1 cellular context compared by ENCODE assay signal in the genomic region with DNA sequence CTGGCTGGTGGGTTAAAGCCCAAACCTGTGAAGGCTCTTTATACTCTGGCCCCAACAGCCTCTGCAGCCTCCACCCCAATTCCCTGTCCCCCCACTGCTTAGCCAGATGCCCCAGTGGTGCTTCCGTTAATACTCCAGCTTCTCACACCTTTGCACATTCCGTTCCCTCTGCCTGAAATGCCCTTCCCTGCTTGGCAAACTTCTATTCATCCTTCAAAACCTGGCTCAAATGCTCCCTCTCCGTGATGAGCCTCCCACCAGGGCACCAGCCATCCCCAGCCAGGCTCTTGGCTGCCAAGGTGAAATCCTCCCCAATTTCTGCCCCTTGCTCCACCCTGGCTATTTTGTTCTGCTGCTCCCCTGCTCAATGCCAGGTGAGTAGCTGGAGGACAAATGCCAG.
TF ChIP-seq lines count a peak whose summit lies in the region.

No MANE protein-coding gene starts in this region.

TF ChIP-seq in GM23338, 12 proteins besides CTCF, POLR2A, EP300 and RAD21 (continued from another document):
- TF ChIP-seq, protein P1, sequence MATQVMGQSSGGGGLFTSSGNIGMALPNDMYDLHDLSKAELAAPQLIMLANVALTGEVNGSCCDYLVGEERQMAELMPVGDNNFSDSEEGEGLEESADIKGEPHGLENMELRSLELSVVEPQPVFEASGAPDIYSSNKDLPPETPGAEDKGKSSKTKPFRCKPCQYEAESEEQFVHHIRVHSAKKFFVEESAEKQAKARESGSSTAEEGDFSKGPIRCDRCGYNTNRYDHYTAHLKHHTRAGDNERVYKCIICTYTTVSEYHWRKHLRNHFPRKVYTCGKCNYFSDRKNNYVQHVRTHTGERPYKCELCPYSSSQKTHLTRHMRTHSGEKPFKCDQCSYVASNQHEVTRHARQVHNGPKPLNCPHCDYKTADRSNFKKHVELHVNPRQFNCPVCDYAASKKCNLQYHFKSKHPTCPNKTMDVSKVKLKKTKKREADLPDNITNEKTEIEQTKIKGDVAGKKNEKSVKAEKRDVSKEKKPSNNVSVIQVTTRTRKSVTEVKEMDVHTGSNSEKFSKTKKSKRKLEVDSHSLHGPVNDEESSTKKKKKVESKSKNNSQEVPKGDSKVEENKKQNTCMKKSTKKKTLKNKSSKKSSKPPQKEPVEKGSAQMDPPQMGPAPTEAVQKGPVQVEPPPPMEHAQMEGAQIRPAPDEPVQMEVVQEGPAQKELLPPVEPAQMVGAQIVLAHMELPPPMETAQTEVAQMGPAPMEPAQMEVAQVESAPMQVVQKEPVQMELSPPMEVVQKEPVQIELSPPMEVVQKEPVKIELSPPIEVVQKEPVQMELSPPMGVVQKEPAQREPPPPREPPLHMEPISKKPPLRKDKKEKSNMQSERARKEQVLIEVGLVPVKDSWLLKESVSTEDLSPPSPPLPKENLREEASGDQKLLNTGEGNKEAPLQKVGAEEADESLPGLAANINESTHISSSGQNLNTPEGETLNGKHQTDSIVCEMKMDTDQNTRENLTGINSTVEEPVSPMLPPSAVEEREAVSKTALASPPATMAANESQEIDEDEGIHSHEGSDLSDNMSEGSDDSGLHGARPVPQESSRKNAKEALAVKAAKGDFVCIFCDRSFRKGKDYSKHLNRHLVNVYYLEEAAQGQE (IDR thresholded peaks at IDR 0.05; ENCODE audit: unreplicated experiment): no peak
- TF ChIP-seq, protein P2, sequence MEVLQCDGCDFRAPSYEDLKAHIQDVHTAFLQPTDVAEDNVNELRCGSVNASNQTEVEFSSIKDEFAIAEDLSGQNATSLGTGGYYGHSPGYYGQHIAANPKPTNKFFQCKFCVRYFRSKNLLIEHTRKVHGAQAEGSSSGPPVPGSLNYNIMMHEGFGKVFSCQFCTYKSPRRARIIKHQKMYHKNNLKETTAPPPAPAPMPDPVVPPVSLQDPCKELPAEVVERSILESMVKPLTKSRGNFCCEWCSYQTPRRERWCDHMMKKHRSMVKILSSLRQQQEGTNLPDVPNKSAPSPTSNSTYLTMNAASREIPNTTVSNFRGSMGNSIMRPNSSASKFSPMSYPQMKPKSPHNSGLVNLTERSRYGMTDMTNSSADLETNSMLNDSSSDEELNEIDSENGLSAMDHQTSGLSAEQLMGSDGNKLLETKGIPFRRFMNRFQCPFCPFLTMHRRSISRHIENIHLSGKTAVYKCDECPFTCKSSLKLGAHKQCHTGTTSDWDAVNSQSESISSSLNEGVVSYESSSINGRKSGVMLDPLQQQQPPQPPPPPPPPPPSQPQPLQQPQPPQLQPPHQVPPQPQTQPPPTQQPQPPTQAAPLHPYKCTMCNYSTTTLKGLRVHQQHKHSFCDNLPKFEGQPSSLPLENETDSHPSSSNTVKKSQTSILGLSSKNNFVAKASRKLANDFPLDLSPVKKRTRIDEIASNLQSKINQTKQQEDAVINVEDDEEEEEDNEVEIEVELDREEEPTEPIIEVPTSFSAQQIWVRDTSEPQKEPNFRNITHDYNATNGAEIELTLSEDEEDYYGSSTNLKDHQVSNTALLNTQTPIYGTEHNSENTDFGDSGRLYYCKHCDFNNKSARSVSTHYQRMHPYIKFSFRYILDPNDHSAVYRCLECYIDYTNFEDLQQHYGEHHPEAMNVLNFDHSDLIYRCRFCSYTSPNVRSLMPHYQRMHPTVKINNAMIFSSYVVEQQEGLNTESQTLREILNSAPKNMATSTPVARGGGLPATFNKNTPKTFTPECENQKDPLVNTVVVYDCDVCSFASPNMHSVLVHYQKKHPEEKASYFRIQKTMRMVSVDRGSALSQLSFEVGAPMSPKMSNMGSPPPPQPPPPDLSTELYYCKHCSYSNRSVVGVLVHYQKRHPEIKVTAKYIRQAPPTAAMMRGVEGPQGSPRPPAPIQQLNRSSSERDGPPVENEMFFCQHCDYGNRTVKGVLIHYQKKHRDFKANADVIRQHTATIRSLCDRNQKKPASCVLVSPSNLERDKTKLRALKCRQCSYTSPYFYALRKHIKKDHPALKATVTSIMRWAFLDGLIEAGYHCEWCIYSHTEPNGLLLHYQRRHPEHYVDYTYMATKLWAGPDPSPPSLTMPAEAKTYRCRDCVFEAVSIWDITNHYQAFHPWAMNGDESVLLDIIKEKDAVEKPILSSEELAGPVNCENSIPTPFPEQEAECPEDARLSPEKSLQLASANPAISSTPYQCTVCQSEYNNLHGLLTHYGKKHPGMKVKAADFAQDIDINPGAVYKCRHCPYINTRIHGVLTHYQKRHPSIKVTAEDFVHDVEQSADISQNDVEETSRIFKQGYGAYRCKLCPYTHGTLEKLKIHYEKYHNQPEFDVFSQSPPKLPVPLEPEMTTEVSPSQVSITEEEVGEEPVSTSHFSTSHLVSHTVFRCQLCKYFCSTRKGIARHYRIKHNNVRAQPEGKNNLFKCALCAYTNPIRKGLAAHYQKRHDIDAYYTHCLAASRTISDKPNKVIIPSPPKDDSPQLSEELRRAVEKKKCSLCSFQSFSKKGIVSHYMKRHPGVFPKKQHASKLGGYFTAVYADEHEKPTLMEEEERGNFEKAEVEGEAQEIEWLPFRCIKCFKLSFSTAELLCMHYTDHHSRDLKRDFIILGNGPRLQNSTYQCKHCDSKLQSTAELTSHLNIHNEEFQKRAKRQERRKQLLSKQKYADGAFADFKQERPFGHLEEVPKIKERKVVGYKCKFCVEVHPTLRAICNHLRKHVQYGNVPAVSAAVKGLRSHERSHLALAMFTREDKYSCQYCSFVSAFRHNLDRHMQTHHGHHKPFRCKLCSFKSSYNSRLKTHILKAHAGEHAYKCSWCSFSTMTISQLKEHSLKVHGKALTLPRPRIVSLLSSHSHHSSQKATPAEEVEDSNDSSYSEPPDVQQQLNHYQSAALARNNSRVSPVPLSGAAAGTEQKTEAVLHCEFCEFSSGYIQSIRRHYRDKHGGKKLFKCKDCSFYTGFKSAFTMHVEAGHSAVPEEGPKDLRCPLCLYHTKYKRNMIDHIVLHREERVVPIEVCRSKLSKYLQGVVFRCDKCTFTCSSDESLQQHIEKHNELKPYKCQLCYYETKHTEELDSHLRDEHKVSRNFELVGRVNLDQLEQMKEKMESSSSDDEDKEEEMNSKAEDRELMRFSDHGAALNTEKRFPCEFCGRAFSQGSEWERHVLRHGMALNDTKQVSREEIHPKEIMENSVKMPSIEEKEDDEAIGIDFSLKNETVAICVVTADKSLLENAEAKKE (CRISPR knock-in tag; IDR thresholded peaks at IDR 0.05): no peak
- no peak for TF ChIP-seq JUNB (IDR thresholded peaks at IDR 0.05; ENCODE audit: unreplicated experiment)
- no peak for TF ChIP-seq ZNF114 (CRISPR knock-in tag; IDR thresholded peaks at IDR 0.05)
- TF ChIP-seq POLR2AphosphoS5 (IDR thresholded peaks at IDR 0.05; ENCODE audit: low read depth): no peak
- no peak for TF ChIP-seq NANOG (IDR thresholded peaks at IDR 0.05; ENCODE audit: borderline replicate concordance)
- TF ChIP-seq, protein P3, sequence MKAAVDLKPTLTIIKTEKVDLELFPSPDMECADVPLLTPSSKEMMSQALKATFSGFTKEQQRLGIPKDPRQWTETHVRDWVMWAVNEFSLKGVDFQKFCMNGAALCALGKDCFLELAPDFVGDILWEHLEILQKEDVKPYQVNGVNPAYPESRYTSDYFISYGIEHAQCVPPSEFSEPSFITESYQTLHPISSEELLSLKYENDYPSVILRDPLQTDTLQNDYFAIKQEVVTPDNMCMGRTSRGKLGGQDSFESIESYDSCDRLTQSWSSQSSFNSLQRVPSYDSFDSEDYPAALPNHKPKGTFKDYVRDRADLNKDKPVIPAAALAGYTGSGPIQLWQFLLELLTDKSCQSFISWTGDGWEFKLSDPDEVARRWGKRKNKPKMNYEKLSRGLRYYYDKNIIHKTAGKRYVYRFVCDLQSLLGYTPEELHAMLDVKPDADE (IDR thresholded peaks at IDR 0.05): no peak
- TF ChIP-seq EZH2phosphoT487 (IDR thresholded peaks at IDR 0.05; ENCODE audit: unreplicated experiment): no peak
- no peak for TF ChIP-seq EZH2 (IDR thresholded peaks at IDR 0.05; ENCODE audit: low read depth, unreplicated experiment)
